Comparison of ENCODE assay signal across 17 cellular contexts in genomic region chr3:8524656-8525399, GRCh38. TPM values are rescaled to one million over a fixed set of nuclear protein-coding genes. Genes with fewer than 3 reads are reported as not detected.
DNase-seq lines count a peak whose midpoint lies in the region; ATAC-seq and TF ChIP-seq lines count a peak whose summit lies in the region.
"Had no signal": no experiment of that assay in that cellular context is flagged by ENCODE, and none has a peak within 500 bp of the region (broad histone marks: within the 10 kb centered on the region; RNA-seq: fewer than 3 reads in every experiment).

No MANE protein-coding gene starts in this region.

- ATAC-seq in GM18499 (IDR thresholded peaks at IDR 0.05; ENCODE audit: insufficient read depth, unreplicated experiment) (peak; percentile 59), GM19468 (IDR thresholded peaks at IDR 0.05; ENCODE audit: extremely low read depth, unreplicated experiment) (peak; percentile 34), HG03378 (IDR thresholded peaks at IDR 0.05; ENCODE audit: unreplicated experiment) (no peak), upper lobe of right lung (no peak)
- ATAC-seq: right lobe of liver had no signal

- H3K36me3 ChIP-seq in effector memory CD4-positive, alpha-beta T cell (ENCODE audit: control insufficient read depth, insufficient read depth, low read length), result no peaks in the 10 kb centered on the region
- H3K36me3 ChIP-seq in upper lobe of right lung, result peaks cover 5% of the 10 kb centered on the region
- H3K36me3 ChIP-seq: right lobe of liver had no signal

- no peaks in the 10 kb centered on the region for H3K9me3 Mint-ChIP-seq in osteocyte (ENCODE audit: unreplicated experiment)

- TF ChIP-seq CTCF in osteocyte (IDR thresholded peaks at IDR 0.05), result no peak
- no peak for TF ChIP-seq CTCF in upper lobe of right lung (IDR thresholded peaks at IDR 0.05)

- peak overlapping the region; percentile 19 for H3K27ac Mint-ChIP-seq in osteocyte (ENCODE audit: unreplicated experiment)

- intact Hi-C loops in upper lobe of right lung (cut with DNase I), result no loop called here

- no peak overlapping the region for H3K27ac ChIP-seq in effector memory CD4-positive, alpha-beta T cell (ENCODE audit: insufficient read depth, low read length, poor library complexity, severe bottlenecking)
- H3K27ac ChIP-seq in upper lobe of right lung, result no peak overlapping the region
- H3K27ac ChIP-seq: right lobe of liver, testis had no signal

- H3K27me3 Mint-ChIP-seq in osteocyte (ENCODE audit: unreplicated experiment), result no peaks in the 10 kb centered on the region

- no peaks in the 10 kb centered on the region for H3K4me1 ChIP-seq in effector memory CD4-positive, alpha-beta T cell (ENCODE audit: control insufficient read depth, insufficient read depth, low read length, poor library complexity, severe bottlenecking)
- H3K4me1 ChIP-seq in upper lobe of right lung, result peaks cover 81% of the 10 kb centered on the region

- peaks cover 60% of the 10 kb centered on the region for H3K36me3 Mint-ChIP-seq in osteocyte (ENCODE audit: unreplicated experiment)

- H3K4me3 ChIP-seq in effector memory CD4-positive, alpha-beta T cell (ENCODE audit: insufficient read depth, low read depth, low read length, poor library complexity, severe bottlenecking), result no peak overlapping the region
- no peak overlapping the region for H3K4me3 ChIP-seq in upper lobe of right lung
- H3K4me3 ChIP-seq: right lobe of liver, testis had no signal

- DNase-seq in SK-MEL-5 (ENCODE audit: low read depth, low spot score) (peak; percentile 23), osteocyte (ENCODE audit: extremely low spot score, unreplicated experiment) (no peak), SHP77 (lab: John Stamatoyannopoulos, UW) (no peak), upper lobe of right lung (no peak)
- no peak for DNase-seq in effector memory CD4-positive, alpha-beta T cell
- DNase-seq: activated gamma-delta T cell; head of caudate nucleus; islet precursor cell; midbrain; NCI-H226; NK-92 treated with Interleukin-12 subunit alpha and Interleukin-12 subunit beta, amount 100 ng/mL, for 24 hours; right lobe of liver; stimulated activated CD4-positive, alpha-beta T cell treated with anti-CD3 and anti-CD28 coated beads, Interleukin-2, amount 100 ng/mL, for 48 hours; testis had no signal

- peaks cover 82% of the 10 kb centered on the region for H3K4me1 Mint-ChIP-seq in osteocyte (ENCODE audit: unreplicated experiment)

- no peaks in the 10 kb centered on the region for H3K27me3 ChIP-seq in effector memory CD4-positive, alpha-beta T cell (replicated peaks; ENCODE audit: control insufficient read depth, insufficient read depth, low read length, poor library complexity, severe bottlenecking)
- H3K27me3 ChIP-seq in upper lobe of right lung, result no peaks in the 10 kb centered on the region
- H3K27me3 ChIP-seq: right lobe of liver, testis had no signal

- no peak overlapping the region for H3K4me3 Mint-ChIP-seq in osteocyte (ENCODE audit: unreplicated experiment)

- no peaks in the 10 kb centered on the region for H3K9me3 ChIP-seq in effector memory CD4-positive, alpha-beta T cell (ENCODE audit: control insufficient read depth, low read length)
- H3K9me3 ChIP-seq in upper lobe of right lung, result no peaks in the 10 kb centered on the region
- H3K9me3 ChIP-seq: right lobe of liver, testis had no signal

- in situ Hi-C loops in SK-MEL-5 (cut with HindIII; ENCODE audit: low pct_unique_long_range_greater_than_20kb, low sequenced_read_pairs), result no loop called here

RNA-seq across cellular contexts. Expression of gene LMCD1, which starts 23.2 kb away (rescaled TPM):
- total RNA-seq in SK-MEL-5 (2014; rRNA removed; shearing (Covaris generic)), result 24.3 and 28.0 TPM in 2 replicates
- polyA plus RNA-seq in SK-MEL-5 (2015; cell fraction: cytosol; rRNA removed), result 56.3 and 62.1 TPM in 2 replicates
- polyA plus RNA-seq in SK-MEL-5 (2015; cell fraction: nucleus; rRNA removed), result 9.1 and 17.4 TPM in 2 replicates
- total RNA-seq in osteocyte (135 and 136 TPM in 2 replicates), upper lobe of right lung (174 TPM)

Comparison
In these comparisons a context has a peak if more than half of its experiments do, and no peak if none do; other contexts are left out.
1. ATAC-seq: peak in GM18499 (single experiment) and GM19468 (single experiment); none in HG03378 (single experiment) and upper lobe of right lung (single experiment).